In the genomic region with DNA sequence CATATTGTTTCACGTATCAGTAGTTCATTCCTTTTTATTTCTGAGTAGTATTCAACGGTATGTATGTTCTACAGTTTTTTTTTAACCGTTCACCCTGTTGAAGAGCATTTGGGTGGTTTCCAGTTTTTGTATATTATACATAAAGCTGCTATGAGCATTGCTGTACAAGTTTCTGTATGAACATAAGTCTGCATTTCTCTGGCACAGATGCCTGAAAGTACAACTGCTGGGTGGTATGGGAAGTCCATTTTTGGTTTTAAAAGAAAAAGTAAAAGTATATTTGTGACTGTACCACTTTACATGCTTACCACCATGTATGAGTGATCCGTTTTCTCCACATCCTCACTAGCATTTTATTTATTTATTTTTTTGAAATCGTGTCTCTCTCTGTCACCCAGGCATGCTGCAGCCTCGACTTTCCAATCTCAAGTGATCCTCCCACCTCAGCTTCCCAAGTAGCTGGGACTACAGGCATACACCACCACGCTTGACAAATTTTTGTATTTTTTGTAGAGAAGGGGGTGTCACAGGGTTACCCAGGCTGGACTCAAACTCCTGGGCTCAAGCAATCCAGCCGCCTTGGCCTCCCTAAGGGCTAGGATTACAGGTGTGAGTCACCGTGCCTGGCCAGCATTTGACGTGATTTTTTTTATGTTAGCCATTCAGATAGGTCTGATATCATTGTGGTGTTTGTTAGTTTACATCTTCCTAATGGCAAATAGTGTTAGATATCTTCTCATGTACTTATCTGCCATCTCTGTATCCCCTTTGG, we compare ENCODE assay signal across 9 cellular contexts. TPM values are rescaled to one million over a fixed set of nuclear protein-coding genes. Genes with fewer than 3 reads are reported as not detected.
DNase-seq lines count a peak whose midpoint lies in the region; ATAC-seq, FAIRE-seq and TF ChIP-seq lines count a peak whose summit lies in the region.
"Had no signal": no experiment of that assay in that cellular context is flagged by ENCODE, and none has a peak within 500 bp of the region (broad histone marks: within the 10 kb centered on the region; RNA-seq: fewer than 3 reads in every experiment).

No MANE protein-coding gene starts in this region.

- peak; percentile 52 to 53 for ATAC-seq in activated CD4-positive, CD25-positive, alpha-beta regulatory T cell treated with anti-CD3 and anti-CD28 coated beads, Interleukin-2, amount 50 U/mL, for 24 hours
- ATAC-seq in HG03378 (IDR thresholded peaks at IDR 0.05; ENCODE audit: unreplicated experiment), result peak; percentile 78

- H3K4me1 Mint-ChIP-seq in activated T-helper 1 cell treated with anti-CD3 and anti-CD28 coated beads, Interleukin-12 subunit alpha, Interleukin-12 subunit beta, Interleukin-2, Interleukin-4 antibody, amounts not matched to agents 30 ng/mL and 10 ng/mL and 1 ng/mL, durations not matched to agents 14 hours and 24 hours and 36 hours (ENCODE audit: low read depth), result peaks cover 16% of the 10 kb centered on the region

- intact Hi-C loops in activated T-helper 1 cell treated with anti-CD3 and anti-CD28 coated beads, Interleukin-12 subunit alpha, Interleukin-12 subunit beta, Interleukin-2, Interleukin-4 antibody, amounts not matched to agents 30 ng/mL and 10 ng/mL and 1 ng/mL, durations not matched to agents 14 hours and 24 hours and 36 hours (cut with micrococcal nuclease), result loop anchor here (10.0 kb wide), 2 partner anchors 241 to 409 kb away; a partner anchor contains a TSS

- H3K9me3 Mint-ChIP-seq in activated T-helper 1 cell treated with anti-CD3 and anti-CD28 coated beads, Interleukin-12 subunit alpha, Interleukin-12 subunit beta, Interleukin-2, Interleukin-4 antibody, amounts not matched to agents 30 ng/mL and 10 ng/mL and 1 ng/mL, durations not matched to agents 14 hours and 24 hours and 36 hours, result no peaks in the 10 kb centered on the region

- DNase-seq in activated CD4-positive, CD25-positive, alpha-beta regulatory T cell (lab: John Stamatoyannopoulos, UW), result no peak
- DNase-seq in H54 (ENCODE audit: insufficient read length, low spot score) (no peak), iris pigment epithelial cell (ENCODE audit: low read depth) (peak; percentile 51), AML-193 (lab: John Stamatoyannopoulos, UW) (no peak), T-helper 9 cell (no peak)
- DNase-seq in activated T-helper 1 cell treated with anti-CD3 and anti-CD28 coated beads, Interleukin-12 subunit alpha, Interleukin-12 subunit beta, Interleukin-2, Interleukin-4 antibody, amounts not matched to agents 30 ng/mL and 10 ng/mL and 1 ng/mL, durations not matched to agents 14 hours and 24 hours and 36 hours (ENCODE audit: low spot score), result no peak

- H3K27ac Mint-ChIP-seq in activated T-helper 1 cell treated with anti-CD3 and anti-CD28 coated beads, Interleukin-12 subunit alpha, Interleukin-12 subunit beta, Interleukin-2, Interleukin-4 antibody, amounts not matched to agents 30 ng/mL and 10 ng/mL and 1 ng/mL, durations not matched to agents 14 hours and 24 hours and 36 hours, result no peak overlapping the region

- H3K27me3 Mint-ChIP-seq in activated T-helper 1 cell treated with anti-CD3 and anti-CD28 coated beads, Interleukin-12 subunit alpha, Interleukin-12 subunit beta, Interleukin-2, Interleukin-4 antibody, amounts not matched to agents 30 ng/mL and 10 ng/mL and 1 ng/mL, durations not matched to agents 14 hours and 24 hours and 36 hours (ENCODE audit: insufficient read depth), result peaks cover 21% of the 10 kb centered on the region

- H3K4me3 Mint-ChIP-seq in activated T-helper 1 cell treated with anti-CD3 and anti-CD28 coated beads, Interleukin-12 subunit alpha, Interleukin-12 subunit beta, Interleukin-2, Interleukin-4 antibody, amounts not matched to agents 30 ng/mL and 10 ng/mL and 1 ng/mL, durations not matched to agents 14 hours and 24 hours and 36 hours, result no peak overlapping the region

- no peak for TF ChIP-seq POLR2A in H54 (IDR thresholded peaks at IDR 0.05; ENCODE audit: low read depth, low read length)

- H3K36me3 Mint-ChIP-seq in activated T-helper 1 cell treated with anti-CD3 and anti-CD28 coated beads, Interleukin-12 subunit alpha, Interleukin-12 subunit beta, Interleukin-2, Interleukin-4 antibody, amounts not matched to agents 30 ng/mL and 10 ng/mL and 1 ng/mL, durations not matched to agents 14 hours and 24 hours and 36 hours (ENCODE audit: low read depth), result no peaks in the 10 kb centered on the region

- peak; percentile 41 for FAIRE-seq in H54 (lab: Jason Lieb, UNC)
- FAIRE-seq: colon had no signal

RNA-seq across cellular contexts. Expression of a gene that starts 11.0 kb away (rescaled TPM):
- 0.02 and 0.13 TPM in 2 replicates for total RNA-seq in activated T-helper 1 cell treated with anti-CD3 and anti-CD28 coated beads, Interleukin-12 subunit alpha, Interleukin-12 subunit beta, Interleukin-2, Interleukin-4 antibody, amounts not matched to agents 30 ng/mL and 10 ng/mL and 1 ng/mL, durations not matched to agents 14 hours and 24 hours and 36 hours
